ENCODE assay signal across 21 cellular contexts in the genomic region with DNA sequence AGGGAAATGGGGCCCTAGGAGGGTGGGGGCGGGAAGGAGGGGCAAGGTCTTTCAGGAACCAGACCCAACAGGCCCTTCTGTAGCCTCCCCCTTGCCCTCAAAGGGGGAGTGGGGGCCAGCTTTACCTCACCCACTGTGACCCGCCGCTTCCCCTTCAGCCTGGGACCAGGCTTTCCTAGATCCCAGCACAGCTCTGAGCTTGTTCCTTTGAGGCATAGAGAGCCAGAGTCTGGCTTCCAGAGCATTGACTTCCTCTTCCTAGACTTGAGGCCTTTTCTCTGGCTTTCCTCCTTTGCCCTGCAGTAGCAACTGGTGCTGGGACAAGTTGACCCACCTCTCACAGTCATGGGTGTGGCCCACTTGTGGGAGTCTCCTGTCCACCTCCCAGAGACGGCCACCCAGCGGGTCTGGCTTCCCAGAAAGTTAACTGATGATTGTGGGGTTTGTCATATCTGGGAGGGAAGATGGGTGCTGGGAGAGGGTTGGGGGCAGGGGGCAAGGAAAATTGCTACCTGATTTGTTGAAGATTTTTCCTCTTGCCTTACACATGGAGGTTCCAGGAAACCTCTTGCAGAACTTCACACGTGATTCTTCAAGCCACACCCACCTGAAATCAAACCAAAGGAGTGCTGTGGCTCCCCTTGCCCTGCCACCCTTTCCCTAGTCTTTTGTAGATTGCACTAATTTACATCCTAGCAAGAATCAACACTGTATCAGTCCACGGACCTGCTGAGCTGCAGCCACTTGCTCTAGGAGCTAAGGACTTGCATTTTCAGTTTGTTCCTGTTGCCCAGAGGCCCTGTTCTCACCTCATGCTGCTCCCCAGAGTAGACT. TPM values are rescaled to one million over a fixed set of nuclear protein-coding genes. Genes with fewer than 3 reads are reported as not detected.
A peak's percentile ranks its signal among the peaks of the same experiment; 100 is the strongest.
DNase-seq lines count a peak whose midpoint lies in the region; ATAC-seq lines count a peak whose summit lies in the region.
"Had no signal": no experiment of that assay in that cellular context is flagged by ENCODE, and none has a peak within 500 bp of the region (broad histone marks: within the 10 kb centered on the region; RNA-seq: fewer than 3 reads in every experiment).

No MANE protein-coding gene starts in this region.

- H3K27me3 ChIP-seq in CD8-positive, alpha-beta memory T cell (ENCODE audit: insufficient read depth, low read length, poor library complexity, severe bottlenecking) = no peaks in the 10 kb centered on the region
- H3K27me3 ChIP-seq: esophagus squamous epithelium, neutrophil, testis had no signal

- H3K4me1 ChIP-seq in CD8-positive, alpha-beta memory T cell (ENCODE audit: insufficient read depth, low read length) = peaks cover 15% of the 10 kb centered on the region

- H3K36me3 ChIP-seq in CD8-positive, alpha-beta memory T cell (ENCODE audit: insufficient read depth, low read length) = peaks cover 22% of the 10 kb centered on the region

- H3K4me3 ChIP-seq in CD8-positive, alpha-beta memory T cell (ENCODE audit: low read length) = no peak overlapping the region
- H3K4me3 ChIP-seq: esophagus squamous epithelium, testis had no signal

- H3K36me3 Mint-ChIP-seq in CD8-positive, alpha-beta memory T cell = peaks cover 0 to 50% (median 2%) of the 10 kb centered on the region in 3 donors
- peaks cover 6% of the 10 kb centered on the region for H3K36me3 Mint-ChIP-seq in activated naive CD8-positive, alpha-beta T cell treated with anti-CD3 and anti-CD28 coated beads, Interleukin-2, amount 50 U/mL, for 24 hours (ENCODE audit: low read depth)
- peaks cover 5% of the 10 kb centered on the region for H3K36me3 Mint-ChIP-seq in memory B cell

- DNase-seq in CD1c-positive myeloid dendritic cell (ENCODE audit: extremely low spot score) (peak; percentile 68), memory B cell (ENCODE audit: low spot score in 2 of 2) (no peak), GM19240 (ENCODE audit: insufficient read length, low spot score) (no peak), T-helper 2 cell (no peak)
- peak in 1 of 5 donors; percentile 37 for DNase-seq in CD8-positive, alpha-beta memory T cell
- DNase-seq in activated naive CD8-positive, alpha-beta T cell treated with anti-CD3 and anti-CD28 coated beads, Interleukin-2, amount 50 U/mL, for 24 hours = no peak
- DNase-seq: activated CD4-positive, alpha-beta T cell treated with anti-CD3 and anti-CD28 coated beads, Interleukin-2, amount 50 U/mL, for 48 hours; activated T-cell treated with anti-CD3 and anti-CD28 coated beads, Interleukin-2, amount 50 U/mL, for 48 hours; Calu3; caudate nucleus; effector CD4-positive, alpha-beta T cell; esophagus squamous epithelium; GOT3; left cardiac atrium; NCI-H2029; NK-92 treated with Interleukin-12 subunit alpha and Interleukin-12 subunit beta, amount 100 ng/mL, for 24 hours; RPMI8226; testis had no signal

- ATAC-seq in activated naive CD8-positive, alpha-beta T cell treated with anti-CD3 and anti-CD28 coated beads, Interleukin-2, amount 50 U/mL, for 24 hours = no peak
- ATAC-seq in memory B cell (ENCODE audit: low read depth) (no peak), GM18517 (IDR thresholded peaks at IDR 0.05; ENCODE audit: unreplicated experiment) (no peak)
- ATAC-seq: left cardiac atrium had no signal

- H3K27ac ChIP-seq in CD8-positive, alpha-beta memory T cell (ENCODE audit: low read depth, low read length) = no peak overlapping the region
- H3K27ac ChIP-seq: esophagus squamous epithelium, KMS-11, neutrophil, testis had no signal

- H3K27me3 Mint-ChIP-seq in CD8-positive, alpha-beta memory T cell = no peaks in the 10 kb centered on the region
- H3K27me3 Mint-ChIP-seq in activated naive CD8-positive, alpha-beta T cell treated with anti-CD3 and anti-CD28 coated beads, Interleukin-2, amount 50 U/mL, for 24 hours = no peaks in the 10 kb centered on the region
- H3K27me3 Mint-ChIP-seq in memory B cell = no peaks in the 10 kb centered on the region

- H3K4me1 Mint-ChIP-seq in CD8-positive, alpha-beta memory T cell = peaks cover 1 to 14% (median 2%) of the 10 kb centered on the region in 3 donors
- peaks cover 20% of the 10 kb centered on the region for H3K4me1 Mint-ChIP-seq in activated naive CD8-positive, alpha-beta T cell treated with anti-CD3 and anti-CD28 coated beads, Interleukin-2, amount 50 U/mL, for 24 hours
- H3K4me1 Mint-ChIP-seq in memory B cell = peaks cover 5% of the 10 kb centered on the region

- H3K4me3 Mint-ChIP-seq in CD8-positive, alpha-beta memory T cell = no peak overlapping the region
- no peak overlapping the region for H3K4me3 Mint-ChIP-seq in activated naive CD8-positive, alpha-beta T cell treated with anti-CD3 and anti-CD28 coated beads, Interleukin-2, amount 50 U/mL, for 24 hours
- no peak overlapping the region for H3K4me3 Mint-ChIP-seq in memory B cell

- no peaks in the 10 kb centered on the region for H3K9me3 ChIP-seq in CD8-positive, alpha-beta memory T cell (ENCODE audit: low read length)
- H3K9me3 ChIP-seq: esophagus squamous epithelium, neutrophil, testis had no signal

- peak overlapping the region in 5 of 8 donors; percentile 47 to 96 (median 61) for H3K27ac Mint-ChIP-seq in CD8-positive, alpha-beta memory T cell
- peak overlapping the region; percentile 26 for H3K27ac Mint-ChIP-seq in activated naive CD8-positive, alpha-beta T cell treated with anti-CD3 and anti-CD28 coated beads, Interleukin-2, amount 50 U/mL, for 24 hours
- peak overlapping the region; percentile 51 for H3K27ac Mint-ChIP-seq in memory B cell

- H3K9me3 Mint-ChIP-seq in CD8-positive, alpha-beta memory T cell = no peaks in the 10 kb centered on the region
- H3K9me3 Mint-ChIP-seq in activated naive CD8-positive, alpha-beta T cell treated with anti-CD3 and anti-CD28 coated beads, Interleukin-2, amount 50 U/mL, for 24 hours = no peaks in the 10 kb centered on the region
- no peaks in the 10 kb centered on the region for H3K9me3 Mint-ChIP-seq in memory B cell

- CTCF ChIA-PET in CD8-positive, alpha-beta memory T cell (lab: Charles Lee) = no interaction called here

- POLR2A ChIA-PET in CD8-positive, alpha-beta memory T cell (lab: Charles Lee) = interaction anchor here (0.5 to 0.6 kb wide), 2 partner anchors 20 to 162 kb away, joined by 4 read pairs; no protein-coding TSS in a partner anchor

RNA-seq across cellular contexts. Expression of gene CHST14, which starts 4.1 kb away (rescaled TPM):
- 10 to 100 TPM; 13.1 to 13.3 TPM for total RNA-seq in CD8-positive, alpha-beta memory T cell
- polyA plus RNA-seq in CD8-positive, alpha-beta memory T cell = 1.7 TPM

RNA-seq across cellular contexts. Expression of gene BAHD1, which starts 25.9 kb away (rescaled TPM):
- total RNA-seq in CD8-positive, alpha-beta memory T cell = 10 to 100 TPM; 23.6 to 24.9 TPM
- 4.1 TPM for polyA plus RNA-seq in CD8-positive, alpha-beta memory T cell
